ENCODE assay signal across 24 cellular contexts in the genomic region with DNA sequence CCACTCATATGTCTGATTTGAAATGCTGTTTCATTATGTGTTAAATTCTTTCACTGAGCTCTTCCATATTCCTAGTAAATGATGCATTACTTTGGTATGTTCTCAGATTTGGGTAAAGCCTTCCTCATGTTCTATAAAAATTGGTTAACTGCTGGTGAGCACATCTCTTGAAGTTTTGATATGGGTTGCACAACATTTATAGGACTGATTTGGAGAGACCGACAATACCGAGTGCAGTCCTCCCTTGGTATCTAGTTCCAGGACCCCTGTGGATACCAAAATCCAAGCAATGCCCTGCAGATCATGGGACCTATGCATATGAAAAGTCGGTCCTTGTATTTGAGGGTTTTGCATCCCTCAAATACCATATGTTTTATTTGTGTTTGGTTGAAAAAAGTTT. TPM values are rescaled to one million over a fixed set of nuclear protein-coding genes. Genes with fewer than 3 reads are reported as not detected.
DNase-seq lines count a peak whose midpoint lies in the region; ATAC-seq and TF ChIP-seq lines count a peak whose summit lies in the region.
"Had no signal": no experiment of that assay in that cellular context is flagged by ENCODE, and none has a peak within 500 bp of the region (broad histone marks: within the 10 kb centered on the region; RNA-seq: fewer than 3 reads in every experiment).

No MANE protein-coding gene starts in this region.

- no peak overlapping the region for H3K4ac ChIP-seq in H9 (ENCODE audit: low read depth, low read length)

- WGBS in H9 (ENCODE audit: extremely low coverage, insufficient read length, low lambda C conversion rate): no CpG with 5 or more reads among the region's 3 CpGs

- H3K27ac ChIP-seq in H9 (ENCODE audit: insufficient read length, low read depth, low read length): no peak overlapping the region
- H3K27ac ChIP-seq: A549, body of pancreas, SJCRH30 had no signal

- no peak overlapping the region for H4K5ac ChIP-seq in H9 (ENCODE audit: insufficient read length, low read depth, low read length)

- H4K8ac ChIP-seq in H9 (replicated peaks; ENCODE audit: insufficient read length, low read depth, low read length): no peak overlapping the region

- H3K56ac ChIP-seq in H9 (ENCODE audit: insufficient read length, low read depth, low read length): no peak overlapping the region

- peaks cover 50 to 62% of the 10 kb centered on the region in 2 experiments for H3K4me1 Mint-ChIP-seq in H9
- H3K4me1 Mint-ChIP-seq in natural killer cell treated with Interleukin-12 subunit alpha and Interleukin-12 subunit beta and Interleukin-15 and Interleukin-18, amount 100 ng/mL, for 72 hours (ENCODE audit: low read depth in 2 of 2): no peaks in the 10 kb centered on the region
- no peaks in the 10 kb centered on the region for H3K4me1 Mint-ChIP-seq in stimulated activated effector memory CD8-positive, alpha-beta T cell treated with anti-CD3 and anti-CD28 coated beads, Interleukin-12 subunit alpha, Interleukin-12 subunit beta, amount 100 ng/mL, for 72 hours
- H3K4me1 Mint-ChIP-seq: activated B cell treated with CpG ODN at 0.5 μM for 24 hours had no signal

- H3K14ac ChIP-seq in H9 (ENCODE audit: insufficient read depth, low read length): no peak overlapping the region

- ATAC-seq in natural killer cell treated with Interleukin-12 subunit alpha and Interleukin-12 subunit beta and Interleukin-15 and Interleukin-18, amount 100 ng/mL, for 72 hours: no peak
- no peak for ATAC-seq in HG02884 (IDR thresholded peaks at IDR 0.05; ENCODE audit: unreplicated experiment)
- ATAC-seq in stimulated activated effector memory CD8-positive, alpha-beta T cell treated with anti-CD3 and anti-CD28 coated beads, Interleukin-12 subunit alpha, Interleukin-12 subunit beta, amount 100 ng/mL, for 72 hours: no peak
- ATAC-seq: A549; activated T-cell treated with anti-CD3 and anti-CD28 coated beads, Interleukin-2, amount 50 U/mL, for 4 hours; body of pancreas; left ventricle myocardium superior; mucosa of descending colon had no signal

- H3K36me3 Mint-ChIP-seq in H9 (ENCODE audit: insufficient read depth in 1 of 3, low read depth in 3 of 3): peaks cover 5 to 23% (median 19%) of the 10 kb centered on the region in 3 experiments; a peak in 6 of 7 replicates
- H3K36me3 Mint-ChIP-seq in natural killer cell treated with Interleukin-12 subunit alpha and Interleukin-12 subunit beta and Interleukin-15 and Interleukin-18, amount 100 ng/mL, for 72 hours: peaks cover 21% of the 10 kb centered on the region
- peaks cover 59% of the 10 kb centered on the region for H3K36me3 Mint-ChIP-seq in stimulated activated effector memory CD8-positive, alpha-beta T cell treated with anti-CD3 and anti-CD28 coated beads, Interleukin-12 subunit alpha, Interleukin-12 subunit beta, amount 100 ng/mL, for 72 hours

- no peak overlapping the region for H2BK12ac ChIP-seq in H9 (ENCODE audit: insufficient read length, low read depth, low read length)

- H3K79me2 ChIP-seq in H9 (ENCODE audit: insufficient read depth, low read length): no peaks in the 10 kb centered on the region

- H3K79me1 ChIP-seq in H9 (ENCODE audit: insufficient read depth, low read depth, low read length, poor library complexity, severe bottlenecking): no peaks in the 10 kb centered on the region

- peak overlapping the region; percentile 51 for H3K4me2 ChIP-seq in H9 (ENCODE audit: insufficient read depth, insufficient read length, low read length)
- H3K4me2 ChIP-seq: A549 had no signal

- no peaks in the 10 kb centered on the region for H3K9me3 ChIP-seq in H9 (ENCODE audit: control insufficient read depth, low read depth, low read length)
- H3K9me3 ChIP-seq: A549, body of pancreas, mucosa of descending colon, SJCRH30 had no signal

- no peak overlapping the region for H3T11ph ChIP-seq in H9 (ENCODE audit: low read length)

- no peak overlapping the region for H2AK5ac ChIP-seq in H9 (ENCODE audit: insufficient read length, low read length)

- H2BK20ac ChIP-seq in H9 (ENCODE audit: low read depth, low read length, poor library complexity, severe bottlenecking): no peak overlapping the region

- H3K18ac ChIP-seq in H9 (ENCODE audit: insufficient read length, low read depth, low read length): no peak overlapping the region

- H3K27me3 Mint-ChIP-seq in H9 (ENCODE audit: low read depth): no peaks in the 10 kb centered on the region
- peaks cover 7 to 8% of the 10 kb centered on the region in 2 donors for H3K27me3 Mint-ChIP-seq in natural killer cell treated with Interleukin-12 subunit alpha and Interleukin-12 subunit beta and Interleukin-15 and Interleukin-18, amount 100 ng/mL, for 72 hours
- H3K27me3 Mint-ChIP-seq: activated B cell treated with CpG ODN at 0.5 μM for 24 hours; activated naive CD4-positive, alpha-beta T cell treated with anti-CD3 and anti-CD28 coated beads, Interleukin-2, amount 50 U/mL, for 24 hours; CD4-positive, CD25-positive, alpha-beta regulatory T cell had no signal

- peak overlapping the region in 1 of 2 experiments; percentile 0; a peak in 1 of 5 replicates for H3K4me3 Mint-ChIP-seq in H9
- H3K4me3 Mint-ChIP-seq in natural killer cell treated with Interleukin-12 subunit alpha and Interleukin-12 subunit beta and Interleukin-15 and Interleukin-18, amount 100 ng/mL, for 72 hours: no peak overlapping the region
- H3K4me3 Mint-ChIP-seq in stimulated activated effector memory CD8-positive, alpha-beta T cell treated with anti-CD3 and anti-CD28 coated beads, Interleukin-12 subunit alpha, Interleukin-12 subunit beta, amount 100 ng/mL, for 72 hours: no peak overlapping the region
- H3K4me3 Mint-ChIP-seq: activated B cell treated with CpG ODN at 0.5 μM for 24 hours; activated naive CD4-positive, alpha-beta T cell treated with anti-CD3 and anti-CD28 coated beads, Interleukin-2, amount 50 U/mL, for 24 hours; activated T-cell treated with anti-CD3 and anti-CD28 coated beads, Interleukin-2, amount 50 U/mL, for 4 hours; CD4-positive, CD25-positive, alpha-beta regulatory T cell had no signal

- H3K27ac Mint-ChIP-seq in H9: peak overlapping the region in 1 of 3 experiments; percentile 18; a peak in 3 of 7 replicates
- no peak overlapping the region for H3K27ac Mint-ChIP-seq in natural killer cell treated with Interleukin-12 subunit alpha and Interleukin-12 subunit beta and Interleukin-15 and Interleukin-18, amount 100 ng/mL, for 72 hours
- no peak overlapping the region for H3K27ac Mint-ChIP-seq in stimulated activated effector memory CD8-positive, alpha-beta T cell treated with anti-CD3 and anti-CD28 coated beads, Interleukin-12 subunit alpha, Interleukin-12 subunit beta, amount 100 ng/mL, for 72 hours
- H3K27ac Mint-ChIP-seq: activated B cell treated with CpG ODN at 0.5 μM for 24 hours; activated naive CD4-positive, alpha-beta T cell treated with anti-CD3 and anti-CD28 coated beads, Interleukin-2, amount 50 U/mL, for 24 hours had no signal

- no peak overlapping the region for H3K4me3 ChIP-seq in fibroblast of villous mesenchyme (ENCODE audit: low read depth, low read length)
- H3K4me3 ChIP-seq: A549, body of pancreas, mucosa of descending colon, SJCRH30 had no signal

- no peaks in the 10 kb centered on the region for H3K23me2 ChIP-seq in H9 (ENCODE audit: insufficient read length, low read depth, low read length, poor library complexity, severe bottlenecking)

- TF ChIP-seq CTCF in H9 (conservative IDR thresholded peaks at IDR 0.05) (no peak), fibroblast of villous mesenchyme (IDR thresholded peaks at IDR 0.05; ENCODE audit: insufficient read depth, low read depth, low read length) (no peak)

- DNase-seq in AG08395 (ENCODE audit: low spot score) (peak; percentile 48), H9 (no peak), amniotic epithelial cell (ENCODE audit: low read depth) (peak; percentile 33), fibroblast of villous mesenchyme (ENCODE audit: low read depth) (peak; percentile 76), HuH-7.5 (ENCODE audit: low spot score) (no peak)
- DNase-seq in natural killer cell treated with Interleukin-12 subunit alpha and Interleukin-12 subunit beta and Interleukin-15 and Interleukin-18, amount 100 ng/mL, for 72 hours (ENCODE audit: low spot score): no peak
- no peak for DNase-seq in stimulated activated effector memory CD8-positive, alpha-beta T cell treated with anti-CD3 and anti-CD28 coated beads, Interleukin-12 subunit alpha, Interleukin-12 subunit beta, amount 100 ng/mL, for 72 hours (ENCODE audit: low spot score in 2 of 2)
- DNase-seq: activated B cell treated with CpG ODN at 0.5 μM for 24 hours; activated T-cell treated with anti-CD3 and anti-CD28 coated beads, Interleukin-2, amount 50 U/mL, for 4 hours; body of pancreas; CD4-positive, CD25-positive, alpha-beta regulatory T cell; DMS153; left ventricle myocardium superior; mucosa of descending colon; NCI-H1436; NCI-H2171; NCI-H774; OCI-M1; SJCRH30 had no signal

- no peak overlapping the region for H3K23ac ChIP-seq in H9 (ENCODE audit: insufficient read length, low read depth, low read length)

- H2BK5ac ChIP-seq in H9 (ENCODE audit: insufficient read length, low read length): no peak overlapping the region

- H2BK120ac ChIP-seq in H9 (ENCODE audit: low read depth, low read length, poor library complexity, severe bottlenecking): no peak overlapping the region

- H2BK15ac ChIP-seq in H9 (ENCODE audit: low read depth, low read length): no peak overlapping the region

- no peaks in the 10 kb centered on the region for H3K9me3 Mint-ChIP-seq in H9
- H3K9me3 Mint-ChIP-seq in natural killer cell treated with Interleukin-12 subunit alpha and Interleukin-12 subunit beta and Interleukin-15 and Interleukin-18, amount 100 ng/mL, for 72 hours: no peaks in the 10 kb centered on the region
- H3K9me3 Mint-ChIP-seq in stimulated activated effector memory CD8-positive, alpha-beta T cell treated with anti-CD3 and anti-CD28 coated beads, Interleukin-12 subunit alpha, Interleukin-12 subunit beta, amount 100 ng/mL, for 72 hours: no peaks in the 10 kb centered on the region
- H3K9me3 Mint-ChIP-seq: activated B cell treated with CpG ODN at 0.5 μM for 24 hours; activated naive CD4-positive, alpha-beta T cell treated with anti-CD3 and anti-CD28 coated beads, Interleukin-2, amount 50 U/mL, for 24 hours; activated T-cell treated with anti-CD3 and anti-CD28 coated beads, Interleukin-2, amount 50 U/mL, for 4 hours had no signal

- H3K9ac ChIP-seq in H9 (ENCODE audit: extremely low read depth, insufficient read length, low read length): no peak overlapping the region

- no peaks in the 10 kb centered on the region for H3K27me3 ChIP-seq in H9 (ENCODE audit: insufficient read depth, low read length)
- H3K27me3 ChIP-seq: body of pancreas, SJCRH30 had no signal

- H4K91ac ChIP-seq in H9 (ENCODE audit: insufficient read length, low read depth, low read length): no peak overlapping the region

- H2AFZ ChIP-seq in H9 (ENCODE audit: low read length): no peak overlapping the region

- H4K20me1 ChIP-seq in H9 (ENCODE audit: control insufficient read depth, insufficient read depth, insufficient read length): no peaks in the 10 kb centered on the region

- peaks cover 6% of the 10 kb centered on the region for H3K4me1 ChIP-seq in H9 (ENCODE audit: insufficient read depth, low read length)
- H3K4me1 ChIP-seq: A549, body of pancreas had no signal

RNA-seq across cellular contexts. Expression of a gene that starts 37.8 kb away (rescaled TPM):
- total RNA-seq in H9 (2021): 41.3 and 42.0 TPM in 2 replicates
- 41.6 and 61.7 TPM in 2 replicates for total RNA-seq in fibroblast of villous mesenchyme
- total RNA-seq in natural killer cell treated with Interleukin-12 subunit alpha and Interleukin-12 subunit beta and Interleukin-15 and Interleukin-18, amount 100 ng/mL, for 72 hours: 10 to 100 TPM; 34.7 to 45.0 TPM

RNA-seq across cellular contexts. Expression of a gene that starts 58.4 kb away (rescaled TPM):
- total RNA-seq in H9 (2021): 0.59 and 0.63 TPM in 2 replicates
- 0.32 and 0.43 TPM in 2 replicates for total RNA-seq in fibroblast of villous mesenchyme
- total RNA-seq in natural killer cell treated with Interleukin-12 subunit alpha and Interleukin-12 subunit beta and Interleukin-15 and Interleukin-18, amount 100 ng/mL, for 72 hours: not detected
- total RNA-seq: activated B cell treated with CpG ODN at 0.5 μM for 24 hours; CD4-positive, CD25-positive, alpha-beta regulatory T cell; HT1080; T-helper 2 cell treated with Interferon-gamma antibody and Interleukin-4, amounts not matched to agents 100 ng/mL and 5 ng/mL, for 36 hours had no signal

Comparison
In these comparisons a context has a peak if more than half of its experiments do, and no peak if none do; other contexts are left out.
1. DNase-seq: peak in AG08395 (single experiment), amniotic epithelial cell (single experiment) and fibroblast of villous mesenchyme (single experiment); none in H9 (single experiment), natural killer cell treated with Interleukin-12 subunit alpha and Interleukin-12 subunit beta and Interleukin-15 and Interleukin-18, amount 100 ng/mL, for 72 hours (single experiment), HuH-7.5 (single experiment) and stimulated activated effector memory CD8-positive, alpha-beta T cell treated with anti-CD3 and anti-CD28 coated beads, Interleukin-12 subunit alpha, Interleukin-12 subunit beta, amount 100 ng/mL, for 72 hours (0 of 2).